ENCODE assay signal across 19 cellular contexts in genomic region chr15:56631765-56632164, GRCh38.
DNase-seq lines count a peak whose midpoint lies in the region; ATAC-seq, FAIRE-seq and TF ChIP-seq lines count a peak whose summit lies in the region.
"Had no signal": no experiment of that assay in that cellular context is flagged by ENCODE, and none has a peak within 500 bp of the region (broad histone marks: within the 10 kb centered on the region; RNA-seq: fewer than 3 reads in every experiment).

No MANE protein-coding gene starts in this region.

- FAIRE-seq in GM19239 (lab: Jason Lieb, UNC) (peak; percentile 40), pancreas (lab: Jason Lieb, UNC) (no peak)
- FAIRE-seq: H54 had no signal

- no peaks in the 10 kb centered on the region for H3K27me3 Mint-ChIP-seq in naive thymus-derived CD8-positive, alpha-beta T cell

- BruUV-seq in OCI-LY7 (replicated peaks; lab: Mats Ljungman, UMichigan) = no TSS peak

- H3K4me1 ChIP-seq in OCI-LY7 (ENCODE audit: insufficient read depth, low read length, poor library complexity, severe bottlenecking) (peaks cover 11% of the 10 kb centered on the region), hepatocyte (ENCODE audit: insufficient read depth) (no peaks in the 10 kb centered on the region), pancreas (peaks cover 0 to 7% (median 5%) of the 10 kb centered on the region in 3 donors), adrenal gland (replicated peaks in 1 of 2) (peaks cover 0 to 5% of the 10 kb centered on the region in 2 donors)

- no peaks in the 10 kb centered on the region for H3K36me3 ChIP-seq in OCI-LY7 (ENCODE audit: insufficient read depth, low read length)
- no peaks in the 10 kb centered on the region for H3K36me3 ChIP-seq in hepatocyte (replicated peaks; ENCODE audit: insufficient read depth, low read depth)
- no peaks in the 10 kb centered on the region for H3K36me3 ChIP-seq in pancreas
- H3K36me3 ChIP-seq in adrenal gland (replicated peaks in 1 of 2) = peaks cover 0 to 7% of the 10 kb centered on the region in 2 donors

- no peak overlapping the region for H3K4me3 ChIP-seq in OCI-LY7 (ENCODE audit: low read depth, low read length, poor library complexity, severe bottlenecking)
- H3K4me3 ChIP-seq in hepatocyte = no peak overlapping the region
- H3K4me3 ChIP-seq in pancreas = no peak overlapping the region
- H3K4me3 ChIP-seq in adrenal gland = no peak overlapping the region
- H3K4me3 ChIP-seq: PC-9 had no signal

- H3K27me3 ChIP-seq in hepatocyte (no peaks in the 10 kb centered on the region), pancreas (no peaks in the 10 kb centered on the region), adrenal gland (no peaks in the 10 kb centered on the region)

- POLR2A ChIA-PET in OCI-LY7 (lab: Charles Lee) = no interaction called here
- POLR2A ChIA-PET in naive thymus-derived CD8-positive, alpha-beta T cell (lab: Charles Lee) = no interaction called here

- H2AFZ ChIP-seq in OCI-LY7 (ENCODE audit: low read length) = peak overlapping the region; percentile 32
- no peak overlapping the region for H2AFZ ChIP-seq in hepatocyte
- H2AFZ ChIP-seq: PC-9 had no signal

- H3K4me2 ChIP-seq in OCI-LY7 (ENCODE audit: low read length) = no peak overlapping the region
- peak overlapping the region; percentile 4 for H3K4me2 ChIP-seq in hepatocyte
- H3K4me2 ChIP-seq: PC-9 had no signal

- H3K27ac Mint-ChIP-seq in naive thymus-derived CD8-positive, alpha-beta T cell = peak overlapping the region in 3 of 10 donors; percentile 13 to 65 (median 16)
- H3K27ac Mint-ChIP-seq: CD14-positive monocyte had no signal

- CTCF ChIA-PET in OCI-LY7 (lab: Charles Lee; ENCODE audit: unreplicated experiment) = no interaction called here

- no peak for DNase-seq in GM19239 (ENCODE audit: insufficient read length, low spot score)
- DNase-seq in OCI-LY7 (ENCODE audit: low spot score) = no peak
- no peak for DNase-seq in hepatocyte (ENCODE audit: low spot score)
- no peak for DNase-seq in pancreas
- DNase-seq in central memory CD4-positive, alpha-beta T cell = no peak
- no peak for DNase-seq in adrenal gland
- no peak for DNase-seq in naive thymus-derived CD8-positive, alpha-beta T cell
- DNase-seq: AML-193, DMS 273 treated with DMSO at 0.1 percent for 48 hours, KG1, NCI-H1048, NCI-H1436 treated with DMSO at 0.1 percent for 48 hours, NCI-H2029, NCI-H2171, NCI-H526, PC-9 had no signal

- no peak overlapping the region for H3K27ac ChIP-seq in OCI-LY7 (ENCODE audit: low read depth, low read length, poor library complexity, severe bottlenecking)
- H3K27ac ChIP-seq in hepatocyte = no peak overlapping the region
- H3K27ac ChIP-seq in pancreas = no peak overlapping the region
- H3K27ac ChIP-seq in adrenal gland = no peak overlapping the region
- H3K27ac ChIP-seq: PC-9, RWPE1 had no signal

- H3K79me2 ChIP-seq in OCI-LY7 (ENCODE audit: insufficient read depth, low read depth, low read length) = no peaks in the 10 kb centered on the region
- no peaks in the 10 kb centered on the region for H3K79me2 ChIP-seq in hepatocyte

- TF ChIP-seq POLR2A in adrenal gland (IDR thresholded peaks at IDR 0.05) = no peak

- H3K9me3 Mint-ChIP-seq in naive thymus-derived CD8-positive, alpha-beta T cell = no peaks in the 10 kb centered on the region
- H3K9me3 Mint-ChIP-seq: CD14-positive monocyte had no signal

- no peak overlapping the region for H3K4me3 Mint-ChIP-seq in naive thymus-derived CD8-positive, alpha-beta T cell
- H3K4me3 Mint-ChIP-seq: CD14-positive monocyte had no signal

- no peaks in the 10 kb centered on the region for H3K4me1 Mint-ChIP-seq in naive thymus-derived CD8-positive, alpha-beta T cell

- peak in 3 of 4 donors; percentile 55 to 76 (median 55) for ATAC-seq in pancreas
- ATAC-seq in naive thymus-derived CD8-positive, alpha-beta T cell = no peak

- no peaks in the 10 kb centered on the region for H3K9me3 ChIP-seq in OCI-LY7 (ENCODE audit: low read length)
- no peaks in the 10 kb centered on the region for H3K9me3 ChIP-seq in hepatocyte (ENCODE audit: low read depth)
- H3K9me3 ChIP-seq in pancreas = no peaks in the 10 kb centered on the region
- no peaks in the 10 kb centered on the region for H3K9me3 ChIP-seq in adrenal gland (replicated peaks in 1 of 3)

- H3K9me2 ChIP-seq in OCI-LY7 (ENCODE audit: insufficient read depth, low read length) = no peaks in the 10 kb centered on the region
- H3K9me2 ChIP-seq in hepatocyte (replicated peaks; ENCODE audit: insufficient read depth) = no peaks in the 10 kb centered on the region

- peaks cover 0 to 18% (median 11%) of the 10 kb centered on the region in 3 donors for H3K36me3 Mint-ChIP-seq in naive thymus-derived CD8-positive, alpha-beta T cell

- TF ChIP-seq CTCF in OCI-LY7 (conservative IDR thresholded peaks at IDR 0.05; ENCODE audit: low read length) (no peak), hepatocyte (IDR thresholded peaks at IDR 0.05; ENCODE audit: poor library complexity) (no peak), pancreas (IDR thresholded peaks at IDR 0.05) (no peak), adrenal gland (IDR thresholded peaks at IDR 0.05) (no peak)

- intact Hi-C loops in OCI-LY7 (cut with micrococcal nuclease; ENCODE audit: unreplicated experiment) (no loop called here), pancreas (cut with DNase I) (no loop called here), adrenal gland (cut with DNase I) (loop anchor here in 1 of 2 donors (10.0 kb wide), 1 partner anchor 103 kb away; the partner anchor contains the start of gene ZNF280D)

- 59% methylated on average over 3 of the region's 3 CpGs for WGBS in hepatocyte (ENCODE audit: low lambda C conversion rate, missing lambda C conversion rate)
- 33 to 35% methylated on average over 3 of the region's 3 CpGs for WGBS in pancreas, 2 donors
- WGBS in adrenal gland, 4 donors = 40 to 48% (median 44%) methylated on average over 3 of the region's 3 CpGs

- no peaks in the 10 kb centered on the region for H4K20me1 ChIP-seq in OCI-LY7 (ENCODE audit: insufficient read depth, low read length)
- H4K20me1 ChIP-seq in hepatocyte (ENCODE audit: insufficient read depth, poor library complexity, severe bottlenecking) = no peaks in the 10 kb centered on the region

Comparison
In these comparisons a context has a peak if more than half of its experiments do, and no peak if none do; other contexts are left out.
1. ATAC-seq: peak in pancreas (3 of 4); none in naive thymus-derived CD8-positive, alpha-beta T cell (0 of 2).